In genomic region chr6:33317668-33318425, GRCh38 we compare ENCODE assay signal across 1 cellular context.
TF ChIP-seq lines count a peak whose summit lies in the region.

Gene ZBTB22, minus strand, starts transcription at chr6:33317744. Its CDS starts 828 bp downstream, at chr6:33316916.

TF ChIP-seq in HepG2, 621 proteins besides CTCF, POLR2A, EP300 and RAD21 (continued from another document and continues in another):
- TF ChIP-seq NFAT5 (CRISPR knock-in tag; IDR thresholded peaks at IDR 0.05) (no peak), ZNF530 (CRISPR knock-in tag; IDR thresholded peaks at IDR 0.05; ENCODE audit: low read depth) (no peak), CC2D1A (CRISPR knock-in tag; IDR thresholded peaks at IDR 0.05) (no peak), ZEB1 (IDR thresholded peaks at IDR 0.05; ENCODE audit: insufficient replicate concordance, low read depth) (no peak), ZNF225 (CRISPR knock-in tag; IDR thresholded peaks at IDR 0.05) (no peak), HBP1 (CRISPR knock-in tag; IDR thresholded peaks at IDR 0.05; ENCODE audit: low read depth) (no peak), STAG1 (CRISPR knock-in tag; IDR thresholded peaks at IDR 0.05) (no peak), DRAP1 (CRISPR knock-in tag; IDR thresholded peaks at IDR 0.05) (peak; percentile 87; the same call in 1 of the 2 replicates), FOXC1 (CRISPR knock-in tag; IDR thresholded peaks at IDR 0.05; ENCODE audit: borderline replicate concordance) (peak; percentile 38; the same call in 1 of the 2 replicates), ZNF317 (CRISPR knock-in tag; IDR thresholded peaks at IDR 0.05) (0 out of 2 replicates have a peak, but pooled peaks have one; percentile 2), CSRNP2 (CRISPR knock-in tag; conservative IDR thresholded peaks at IDR 0.05; ENCODE audit: low read depth) (no peak), TRIM22 (IDR thresholded peaks at IDR 0.05) (no peak), ZNF367 (CRISPR knock-in tag; IDR thresholded peaks at IDR 0.05; ENCODE audit: borderline replicate concordance) (no peak), MYPOP (CRISPR knock-in tag; IDR thresholded peaks at IDR 0.05) (no peak), HNRNPLL (IDR thresholded peaks at IDR 0.05; ENCODE audit: low read depth, low read length, poor library complexity, severe bottlenecking) (peak; percentile 64), MYC (CRISPR knock-in tag; IDR thresholded peaks at IDR 0.05; ENCODE audit: borderline replicate concordance) (no peak), REXO4 (CRISPR knock-in tag; IDR thresholded peaks at IDR 0.05; ENCODE audit: borderline replicate concordance) (no peak), ZNF143 (CRISPR knock-in tag; IDR thresholded peaks at IDR 0.05) (no peak), ZNF816 (CRISPR knock-in tag; IDR thresholded peaks at IDR 0.05; ENCODE audit: borderline replicate concordance) (no peak), CEBPB (IDR thresholded peaks at IDR 0.05; ENCODE audit: borderline replicate concordance, low read depth, low read length) (no peak), ZFY (CRISPR knock-in tag; IDR thresholded peaks at IDR 0.05) (peak; percentile 56; the same call in 1 of the 2 replicates), MXD1 (CRISPR knock-in tag; IDR thresholded peaks at IDR 0.05) (no peak), NR3C1 (CRISPR knock-in tag; IDR thresholded peaks at IDR 0.05) (no peak), ZNF562 (CRISPR knock-in tag; IDR thresholded peaks at IDR 0.05; ENCODE audit: borderline replicate concordance) (no peak), ZNF3 (CRISPR knock-in tag; IDR thresholded peaks at IDR 0.05) (no peak), ZNF160 (CRISPR knock-in tag; IDR thresholded peaks at IDR 0.05) (0 out of 2 replicates have a peak, but pooled peaks have one; percentile 38), ETS1 (CRISPR knock-in tag; IDR thresholded peaks at IDR 0.05) (no peak), ZNF570 (CRISPR knock-in tag; IDR thresholded peaks at IDR 0.05; ENCODE audit: borderline replicate concordance) (no peak), ZNF224 (CRISPR knock-in tag; IDR thresholded peaks at IDR 0.05) (no peak), SRF (IDR thresholded peaks at IDR 0.05; ENCODE audit: low read depth, low read length) (no peak), CBX2 (IDR thresholded peaks at IDR 0.05; ENCODE audit: low read depth, low read length) (no peak), CBX2 (CRISPR knock-in tag; IDR thresholded peaks at IDR 0.05; ENCODE audit: low read depth) (no peak), ARID3A (IDR thresholded peaks at IDR 0.05; ENCODE audit: low read depth, low read length) (no peak), NPAS2 (CRISPR knock-in tag; IDR thresholded peaks at IDR 0.05; ENCODE audit: borderline replicate concordance) (no peak), TBX2 (CRISPR knock-in tag; IDR thresholded peaks at IDR 0.05; ENCODE audit: borderline replicate concordance) (peak; percentile 54), NRL (CRISPR knock-in tag; IDR thresholded peaks at IDR 0.05; ENCODE audit: borderline replicate concordance) (no peak), ZNF382 (CRISPR knock-in tag; IDR thresholded peaks at IDR 0.05; ENCODE audit: borderline replicate concordance) (no peak), ZNF430 (CRISPR knock-in tag; IDR thresholded peaks at IDR 0.05) (peak; percentile 89; the same call in 1 of the 2 replicates), ZNF710 (CRISPR knock-in tag; IDR thresholded peaks at IDR 0.05; ENCODE audit: borderline replicate concordance) (no peak; the same call in 1 of the 2 replicates), ZNF670 (CRISPR knock-in tag; IDR thresholded peaks at IDR 0.05; ENCODE audit: borderline replicate concordance) (no peak), ZUFSP (CRISPR knock-in tag; IDR thresholded peaks at IDR 0.05; ENCODE audit: borderline replicate concordance) (no peak), ZC3H13 (CRISPR knock-in tag; IDR thresholded peaks at IDR 0.05) (no peak; the same call in 1 of the 2 replicates), ZNF30 (CRISPR knock-in tag; IDR thresholded peaks at IDR 0.05) (no peak), ZNF17 (CRISPR knock-in tag; IDR thresholded peaks at IDR 0.05) (no peak), ZNF652 (CRISPR knock-in tag; IDR thresholded peaks at IDR 0.05; ENCODE audit: borderline replicate concordance, low read depth) (no peak), CREBL2 (CRISPR knock-in tag; IDR thresholded peaks at IDR 0.05; ENCODE audit: borderline replicate concordance) (no peak)
